Comparison of ENCODE assay signal across 29 cellular contexts in genomic region chr2:109655287-109655686, GRCh38. TPM values are rescaled to one million over a fixed set of nuclear protein-coding genes. Genes with fewer than 3 reads are reported as not detected.
"Had no signal": no experiment of that assay in that cellular context is flagged by ENCODE, and none has a peak within 500 bp of the region (broad histone marks: within the 10 kb centered on the region; RNA-seq: fewer than 3 reads in every experiment).

No MANE protein-coding gene starts in this region.

- ATAC-seq: activated CD4-positive, CD25-positive, alpha-beta regulatory T cell treated with anti-CD3 and anti-CD28 coated beads, Interleukin-2, amount 50 U/mL, for 24 hours; activated CD8-positive, alpha-beta memory T cell treated with anti-CD3 and anti-CD28 coated beads, Interleukin-2, amount 10 ng/mL, durations not matched to agents 7 days and 5 days; activated CD8-positive, alpha-beta T cell treated with anti-CD3 and anti-CD28 coated beads, Interleukin-2, amount 10 ng/mL, durations not matched to agents 7 days and 5 days; activated naive CD4-positive, alpha-beta T cell treated with anti-CD3 and anti-CD28 coated beads, Interleukin-2, amount 50 U/mL, for 72 hours; effector memory CD8-positive, alpha-beta T cell; foreskin keratinocyte; gastrocnemius medialis; heart left ventricle; T-helper 17 cell had no signal

- DNase-seq: activated B cell treated with CpG ODN at 0.5 μM for 24 hours; activated CD4-positive, alpha-beta memory T cell treated with anti-CD3 and anti-CD28 coated beads for 36 hours; activated CD4-positive, alpha-beta T cell treated with anti-CD3 and anti-CD28 coated beads for 48 hours; activated CD4-positive, alpha-beta T cell treated with anti-CD3 and anti-CD28 coated beads, Interleukin-2, amount 50 U/mL, for 1 hour; activated CD8-positive, alpha-beta memory T cell treated with anti-CD3 and anti-CD28 coated beads, Interleukin-2, amount 10 ng/mL, durations not matched to agents 7 days and 5 days; activated CD8-positive, alpha-beta memory T cell treated with anti-CD3 and anti-CD28 coated beads, Interleukin-2, amount 50 U/mL, for 4 hours; activated CD8-positive, alpha-beta T cell treated with anti-CD3 and anti-CD28 coated beads, Interleukin-2, amount 10 ng/mL, durations not matched to agents 7 days and 5 days; activated effector memory CD4-positive, alpha-beta T cell treated with anti-CD3 and anti-CD28 coated beads, Interleukin-2, amount 50 U/mL, for 16 hours; activated naive CD4-positive, alpha-beta T cell treated with anti-CD3 and anti-CD28 coated beads, Interleukin-2, amount 10 ng/mL, durations not matched to agents 7 days and 5 days; activated naive CD8-positive, alpha-beta T cell treated with anti-CD3 and anti-CD28 coated beads, Interleukin-2, amount 10 ng/mL, durations not matched to agents 7 days and 5 days; activated T-cell treated with anti-CD3 and anti-CD28 coated beads, Interleukin-2, amount 50 U/mL, for 1 hour; activated T-cell treated with anti-CD3 and anti-CD28 coated beads, Interleukin-2, amount 50 U/mL, for 48 hours; dorsolateral prefrontal cortex; effector memory CD8-positive, alpha-beta T cell; erythroblast; foreskin keratinocyte; gastrocnemius medialis; glutamatergic neuron; heart left ventricle; T-helper 1 cell; T-helper 17 cell; T1000; WERI-Rb-1 had no signal

- H3K27me3 ChIP-seq: ascending aorta, breast epithelium, esophagus muscularis mucosa, foreskin keratinocyte, gastrocnemius medialis, heart left ventricle had no signal

- H3K9me3 ChIP-seq: ascending aorta, breast epithelium, esophagus muscularis mucosa, gastrocnemius medialis, heart left ventricle had no signal

- H3K4me1 ChIP-seq: ascending aorta, breast epithelium, esophagus muscularis mucosa, foreskin keratinocyte, gastrocnemius medialis, heart left ventricle had no signal

- H3K36me3 ChIP-seq: ascending aorta, breast epithelium, esophagus muscularis mucosa, gastrocnemius medialis, heart left ventricle, WERI-Rb-1 had no signal

- H3K4me3 ChIP-seq: ascending aorta, breast epithelium, coronary artery, dorsolateral prefrontal cortex, esophagus muscularis mucosa, gastrocnemius medialis, heart left ventricle had no signal

- H3K27ac ChIP-seq: ascending aorta, breast epithelium, coronary artery, dorsolateral prefrontal cortex, esophagus muscularis mucosa, foreskin keratinocyte, gastrocnemius medialis, heart left ventricle, WERI-Rb-1 had no signal

RNA-seq across cellular contexts. Expression of gene SOWAHC, which starts 41.1 kb away (rescaled TPM):
- total RNA-seq: activated B cell treated with CpG ODN at 0.5 μM for 24 hours; activated CD8-positive, alpha-beta T cell treated with anti-CD3 and anti-CD28 coated beads, Interleukin-2, amount 10 ng/mL, durations not matched to agents 7 days and 5 days had no signal
